11 cellular contexts compared by ENCODE assay signal in the genomic region with DNA sequence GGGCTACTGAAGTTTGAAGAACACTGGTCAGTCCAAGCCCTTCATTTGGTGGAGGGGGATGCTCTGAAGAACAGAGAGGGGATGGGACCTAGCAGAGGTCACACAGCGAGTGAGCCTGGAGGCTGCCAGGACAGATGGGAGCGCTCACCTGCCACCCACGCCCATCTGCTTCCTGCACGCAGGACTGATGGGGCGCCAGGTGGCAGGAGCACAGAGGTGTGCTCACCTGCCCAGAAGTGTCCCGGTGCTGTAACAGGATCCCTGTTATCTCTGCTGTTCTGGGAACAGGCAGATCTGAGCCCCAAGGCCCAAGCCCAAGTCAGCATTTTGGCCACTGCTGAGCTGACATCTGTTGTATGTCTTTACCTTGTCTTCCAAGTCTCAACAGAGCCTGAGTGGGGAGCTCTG. TPM values are rescaled to one million over a fixed set of nuclear protein-coding genes. Genes with fewer than 3 reads are reported as not detected.
DNase-seq lines count a peak whose midpoint lies in the region; ATAC-seq and TF ChIP-seq lines count a peak whose summit lies in the region.
"Had no signal": no experiment of that assay in that cellular context is flagged by ENCODE, and none has a peak within 500 bp of the region (broad histone marks: within the 10 kb centered on the region; RNA-seq: fewer than 3 reads in every experiment).

No MANE protein-coding gene starts in this region.

- ATAC-seq in GM21737 (IDR thresholded peaks at IDR 0.05; ENCODE audit: unreplicated experiment) (no peak), GM18505 (IDR thresholded peaks at IDR 0.05; ENCODE audit: unreplicated experiment) (no peak), HG03571 (IDR thresholded peaks at IDR 0.05; ENCODE audit: unreplicated experiment) (no peak)
- ATAC-seq: sciatic nerve had no signal

- no peaks in the 10 kb centered on the region for H3K36me3 ChIP-seq in mucosa of stomach (ENCODE audit: control insufficient read depth, insufficient read depth, low read length)

- peak; percentile 13; the same call in 1 of the 2 replicates for TF ChIP-seq CTCF in C4-2B (conservative IDR thresholded peaks at IDR 0.05)
- no peak for TF ChIP-seq CTCF in brain (conservative IDR thresholded peaks at IDR 0.05)

- peaks cover 23% of the 10 kb centered on the region for H3K4me1 ChIP-seq in mucosa of stomach (ENCODE audit: control insufficient read depth, insufficient read depth, low read length)

- H3K27ac Mint-ChIP-seq in brain: peak overlapping the region; percentile 59 to 93 (median 87)

- peak overlapping the region; percentile 7 for H3K9ac ChIP-seq in mucosa of stomach (ENCODE audit: low read length)

- H3K36me3 Mint-ChIP-seq in brain: no peaks in the 10 kb centered on the region

- DNase-seq in HT-29 (ENCODE audit: low spot score) (peak; percentile 20), activated gamma-delta T cell (lab: John Stamatoyannopoulos, UW) (no peak)
- DNase-seq: activated CD4-positive, CD25-positive, alpha-beta regulatory T cell treated with anti-CD3 and anti-CD28 coated beads, Interleukin-2, amount 50 U/mL, for 72 hours; NCI-H1105 had no signal

- H3K9me3 ChIP-seq in mucosa of stomach (ENCODE audit: control insufficient read depth, low read length): no peaks in the 10 kb centered on the region

- peaks cover 50% of the 10 kb centered on the region for H3K4me1 Mint-ChIP-seq in brain

- H3K27ac ChIP-seq in C4-2B: peak overlapping the region; percentile 42

- H3K27me3 ChIP-seq in mucosa of stomach (ENCODE audit: control insufficient read depth, insufficient read depth, low read length): no peaks in the 10 kb centered on the region

- no peak for TF ChIP-seq POLR2A in GM18505 (IDR thresholded peaks at IDR 0.05; ENCODE audit: borderline replicate concordance, extremely low read depth, insufficient read depth, insufficient read length)

- H3K27me3 Mint-ChIP-seq in brain: no peaks in the 10 kb centered on the region

- H3K4me3 Mint-ChIP-seq in brain: no peak overlapping the region

- no peaks in the 10 kb centered on the region for H3K9me3 Mint-ChIP-seq in brain

- no peak overlapping the region for H3K4me3 ChIP-seq in mucosa of stomach (ENCODE audit: low read length)

RNA-seq across cellular contexts. Expression of a gene that starts 40.5 kb away (rescaled TPM):
- total RNA-seq in HT-29 (2014; rRNA removed; shearing (Covaris generic)): 2.0 and 3.3 TPM in 2 replicates
- 29.6 TPM for polyA plus RNA-seq in brain (ENCODE audit: insufficient read depth, low read depth, low replicate concordance)
